ENCODE assay signal across 8 cellular contexts in the genomic region with DNA sequence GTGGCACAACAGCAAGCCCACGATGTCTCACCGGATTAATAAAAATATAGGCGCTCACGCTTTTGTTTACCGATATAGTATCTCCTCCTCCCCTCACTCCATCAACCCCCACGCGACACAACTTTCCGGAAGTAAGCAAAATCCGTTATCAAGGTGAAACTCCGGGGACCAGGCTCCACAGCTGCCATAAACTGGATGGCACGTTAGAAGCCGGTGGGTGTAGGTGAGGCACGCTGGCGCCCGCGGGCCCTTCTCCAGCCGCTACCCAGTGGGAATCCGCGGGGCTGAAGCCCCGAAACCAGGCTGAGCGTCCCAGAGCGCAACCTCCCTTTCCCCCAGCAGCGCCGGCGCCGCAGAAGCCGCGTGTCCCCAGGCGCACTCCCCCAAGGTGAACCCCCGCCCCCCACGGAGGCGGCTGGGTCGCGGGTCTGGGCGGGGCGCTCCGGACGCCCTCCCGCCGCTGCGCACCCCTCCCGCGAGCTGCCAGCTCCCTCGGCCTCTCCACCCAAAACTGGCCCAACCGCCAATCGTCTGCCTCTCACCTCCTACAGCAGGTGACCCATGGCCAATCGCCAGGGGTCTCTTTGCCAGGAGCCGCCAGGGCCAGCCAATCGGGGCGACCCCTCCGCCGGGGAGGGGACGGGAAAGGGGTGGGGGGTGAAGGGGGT.
DNase-seq lines count a peak whose midpoint lies in the region; ATAC-seq, FAIRE-seq and TF ChIP-seq lines count a peak whose summit lies in the region.

No MANE protein-coding gene starts in this region.

- peaks cover 0 to 5% of the 10 kb centered on the region in 2 donors for H3K36me3 Mint-ChIP-seq in activated naive CD4-positive, alpha-beta T cell treated with anti-CD3 and anti-CD28 coated beads, Interleukin-2, amount 50 U/mL, for 72 hours

- no peak for TF ChIP-seq CTCF in NB4 (IDR thresholded peaks at IDR 0.05; ENCODE audit: low read depth, low read length)
- no peak for TF ChIP-seq CTCF in pancreas (IDR thresholded peaks at IDR 0.05)
- TF ChIP-seq CTCF in tibial artery (IDR thresholded peaks at IDR 0.05) = no peak

- no peaks in the 10 kb centered on the region for H3K36me3 ChIP-seq in SK-N-MC (ENCODE audit: insufficient read depth, low read length)
- H3K36me3 ChIP-seq in pancreas = no peaks in the 10 kb centered on the region
- H3K36me3 ChIP-seq in tibial artery = no peaks in the 10 kb centered on the region

- H3K27ac ChIP-seq in SK-N-MC = no peak overlapping the region
- peak overlapping the region; percentile 72 to 93 (median 89) for H3K27ac ChIP-seq in pancreas
- H3K27ac ChIP-seq in tibial artery = peak overlapping the region; percentile 86 to 89

- DNase-seq in NB4 (ENCODE audit: low read depth) = peak; percentile 99
- DNase-seq in SK-N-MC (ENCODE audit: low read depth, low spot score) = no peak
- DNase-seq in activated naive CD4-positive, alpha-beta T cell treated with anti-CD3 and anti-CD28 coated beads, Interleukin-2, amount 50 U/mL, for 72 hours (ENCODE audit: low spot score in 2 of 2) = peak; percentile 94 to 97
- DNase-seq in Right ventricle myocardium superior = peak; percentile 93
- peak; percentile 96 to 99 (median 98) for DNase-seq in pancreas
- DNase-seq in tibial artery = peak; percentile 77 to 91

- no peaks in the 10 kb centered on the region for H3K9me3 ChIP-seq in SK-N-MC (ENCODE audit: low read depth, low read length)
- no peaks in the 10 kb centered on the region for H3K9me3 ChIP-seq in pancreas
- no peaks in the 10 kb centered on the region for H3K9me3 ChIP-seq in tibial artery

- WGBS in pancreas, 2 donors = 0 to 1% methylated on average over 48 to 53 of the region's 53 CpGs

- H3K9me3 Mint-ChIP-seq in activated naive CD4-positive, alpha-beta T cell treated with anti-CD3 and anti-CD28 coated beads, Interleukin-2, amount 50 U/mL, for 72 hours = no peaks in the 10 kb centered on the region

- intact Hi-C loops in Right ventricle myocardium superior (cut with DNase I) (no loop called here), pancreas (cut with DNase I) (no loop called here), tibial artery (cut with DNase I; ENCODE audit: low total_unique reads) (no loop called here)

- H3K27ac Mint-ChIP-seq in activated naive CD4-positive, alpha-beta T cell treated with anti-CD3 and anti-CD28 coated beads, Interleukin-2, amount 50 U/mL, for 72 hours = peak overlapping the region; percentile 86 to 91

- H3K27me3 ChIP-seq in pancreas = no peaks in the 10 kb centered on the region
- H3K27me3 ChIP-seq in tibial artery = no peaks in the 10 kb centered on the region

- ATAC-seq in HG02571 (IDR thresholded peaks at IDR 0.05; ENCODE audit: unreplicated experiment) (peak; percentile 89), Right ventricle myocardium superior (ENCODE audit: poor library complexity) (peak; percentile 95), pancreas (peak; percentile 93 to 97 (median 96))
- ATAC-seq in activated naive CD4-positive, alpha-beta T cell treated with anti-CD3 and anti-CD28 coated beads, Interleukin-2, amount 50 U/mL, for 72 hours = peak; percentile 98

- FAIRE-seq in pancreas (lab: Jason Lieb, UNC) = no peak

- peak overlapping the region; percentile 67 for H3K9ac ChIP-seq in SK-N-MC (ENCODE audit: insufficient read length)

- H3K4me3 ChIP-seq in GM08714 (ENCODE audit: low read length) (peak overlapping the region; percentile 99), NB4 (ENCODE audit: low read depth, low read length) (peak overlapping the region; percentile 91), SK-N-MC (peak overlapping the region; percentile 86), pancreas (peak overlapping the region; percentile 71 to 87 (median 81)), tibial artery (peak overlapping the region; percentile 60 to 74)

- TF ChIP-seq POLR2A in NB4 (IDR thresholded peaks at IDR 0.05; ENCODE audit: extremely low read depth, insufficient read length) = peak; percentile 47

- H3K4me1 ChIP-seq in pancreas = peaks cover 21 to 31% (median 25%) of the 10 kb centered on the region in 3 donors
- peaks cover 0 to 81% (median 36%) of the 10 kb centered on the region in 4 donors for H3K4me1 ChIP-seq in tibial artery
